ENCODE assay signal across 19 cellular contexts in genomic region chr16:50974438-50975036, GRCh38.
A peak's percentile ranks its signal among the peaks of the same experiment; 100 is the strongest.
DNase-seq lines count a peak whose midpoint lies in the region; ATAC-seq, FAIRE-seq and TF ChIP-seq lines count a peak whose summit lies in the region.
"Had no signal": no experiment of that assay in that cellular context is flagged by ENCODE, and none has a peak within 500 bp of the region (broad histone marks: within the 10 kb centered on the region; RNA-seq: fewer than 3 reads in every experiment).

No MANE protein-coding gene starts in this region.

- H3K9me3 Mint-ChIP-seq in stimulated activated effector memory CD8-positive, alpha-beta T cell treated with anti-CD3 and anti-CD28 coated beads, Interleukin-12 subunit alpha, Interleukin-12 subunit beta, amount 100 ng/mL, for 72 hours = peaks cover 3% of the 10 kb centered on the region

- no peak overlapping the region for H3K27ac Mint-ChIP-seq in stimulated activated effector memory CD8-positive, alpha-beta T cell treated with anti-CD3 and anti-CD28 coated beads, Interleukin-12 subunit alpha, Interleukin-12 subunit beta, amount 100 ng/mL, for 72 hours

- H3K36me3 Mint-ChIP-seq in stimulated activated effector memory CD8-positive, alpha-beta T cell treated with anti-CD3 and anti-CD28 coated beads, Interleukin-12 subunit alpha, Interleukin-12 subunit beta, amount 100 ng/mL, for 72 hours = no peaks in the 10 kb centered on the region

- no peak for FAIRE-seq in GM12891 (lab: Jason Lieb, UNC)
- FAIRE-seq: G401.6, H1 had no signal

- ATAC-seq in stimulated activated effector memory CD8-positive, alpha-beta T cell treated with anti-CD3 and anti-CD28 coated beads, Interleukin-12 subunit alpha, Interleukin-12 subunit beta, amount 100 ng/mL, for 72 hours = peak; percentile 9
- no peak for ATAC-seq in GM21825 (IDR thresholded peaks at IDR 0.05; ENCODE audit: unreplicated experiment)
- ATAC-seq: SK-N-SH treated with all-trans-retinoic acid at 6 μM for 48 hours had no signal

- TF ChIP-seq CTCF in epithelial cell of proximal tubule (conservative IDR thresholded peaks at IDR 0.05; ENCODE audit: low read depth, low read length) = no peak

- no peaks in the 10 kb centered on the region for H3K4me1 Mint-ChIP-seq in stimulated activated effector memory CD8-positive, alpha-beta T cell treated with anti-CD3 and anti-CD28 coated beads, Interleukin-12 subunit alpha, Interleukin-12 subunit beta, amount 100 ng/mL, for 72 hours

- TF ChIP-seq POLR2A in GM12891 (IDR thresholded peaks at IDR 0.05; ENCODE audit: low read depth, low read length) = no peak

- no peak overlapping the region for H3K4me3 Mint-ChIP-seq in stimulated activated effector memory CD8-positive, alpha-beta T cell treated with anti-CD3 and anti-CD28 coated beads, Interleukin-12 subunit alpha, Interleukin-12 subunit beta, amount 100 ng/mL, for 72 hours

- DNase-seq in NCI-H2196 (lab: John Stamatoyannopoulos, UW; ENCODE audit: unreplicated experiment) (peak; percentile 30), NCI-H2196 treated with DMSO at 0.1 percent for 48 hours (lab: John Stamatoyannopoulos, UW; ENCODE audit: unreplicated experiment) (no peak), M059J (ENCODE audit: low read depth) (peak; percentile 30), epithelial cell of proximal tubule (ENCODE audit: low read depth) (peak; percentile 71), GM12891 (ENCODE audit: insufficient read length, low spot score) (no peak)
- no peak for DNase-seq in stimulated activated effector memory CD8-positive, alpha-beta T cell treated with anti-CD3 and anti-CD28 coated beads, Interleukin-12 subunit alpha, Interleukin-12 subunit beta, amount 100 ng/mL, for 72 hours (ENCODE audit: low spot score in 2 of 2)
- DNase-seq in stimulated activated CD4-positive, alpha-beta T cell treated with anti-CD3 and anti-CD28 coated beads, Interleukin-4, amount 100 ng/mL, for 4 hours = no peak
- DNase-seq: 8988T, Caco-2, DMS79, NCI-H1436 treated with DMSO at 0.1 percent for 48 hours, NCI-H2081 treated with DMSO at 0.1 percent for 48 hours, NCI-H226, NCI-H69, Right ventricle myocardium superior had no signal

- H3K4me3 ChIP-seq in epithelial cell of proximal tubule (ENCODE audit: low read depth, low read length) = no peak overlapping the region

TF ChIP-seq in GM12891, 5 proteins besides CTCF, POLR2A, EP300 and RAD21:
- TF ChIP-seq SPI1 (IDR thresholded peaks at IDR 0.05; ENCODE audit: low read depth, low read length) (no peak), TAF1 (IDR thresholded peaks at IDR 0.05; ENCODE audit: low read depth, low read length) (no peak), POU2F2 (IDR thresholded peaks at IDR 0.05; ENCODE audit: low read depth, low read length) (no peak), PAX5 (IDR thresholded peaks at IDR 0.05; ENCODE audit: insufficient read depth, low read length, severe bottlenecking) (no peak), POLR2AphosphoS5 (IDR thresholded peaks at IDR 0.05; ENCODE audit: low read depth, low read length) (no peak)

Comparison
In these comparisons a context has a peak if more than half of its experiments do, and no peak if none do; other contexts are left out.
1. DNase-seq: peak in NCI-H2196 (single experiment), M059J (single experiment) and epithelial cell of proximal tubule (single experiment); none in NCI-H2196 treated with DMSO at 0.1 percent for 48 hours (single experiment), stimulated activated effector memory CD8-positive, alpha-beta T cell treated with anti-CD3 and anti-CD28 coated beads, Interleukin-12 subunit alpha, Interleukin-12 subunit beta, amount 100 ng/mL, for 72 hours (0 of 2), GM12891 (single experiment) and stimulated activated CD4-positive, alpha-beta T cell treated with anti-CD3 and anti-CD28 coated beads, Interleukin-4, amount 100 ng/mL, for 4 hours (0 of 2).